ENCODE assay signal across 26 cellular contexts in genomic region chr1:244822878-244823277, GRCh38.
"Had no signal": no experiment of that assay in that cellular context is flagged by ENCODE, and none has a peak within 500 bp of the region (broad histone marks: within the 10 kb centered on the region; RNA-seq: fewer than 3 reads in every experiment).

No MANE protein-coding gene starts in this region.

- FAIRE-seq: islet of Langerhans, kidney, pancreas, small intestine had no signal

- H3K4me1 ChIP-seq: left lung, lower lobe of right lung, pancreas, prostate gland, sigmoid colon, spleen, suprapubic skin, tibial artery, uterus had no signal

- H3K4me3 ChIP-seq: left lung, lower lobe of right lung, pancreas, prostate gland, sigmoid colon, spleen, suprapubic skin, thoracic aorta, tibial artery, uterus had no signal

- H3K27me3 ChIP-seq: left lung, pancreas, sigmoid colon, suprapubic skin, tibial artery, uterus had no signal

- ATAC-seq: left colon; left lung; lower lobe of right lung; naive thymus-derived CD8-positive, alpha-beta T cell; pancreas; right cardiac atrium; stimulated activated effector memory CD8-positive, alpha-beta T cell treated with anti-CD3 and anti-CD28 coated beads, Interleukin-12 subunit alpha, Interleukin-12 subunit beta, amount 100 ng/mL, for 72 hours had no signal

- H3K9me3 ChIP-seq: left lung, lower lobe of right lung, pancreas, prostate gland, sigmoid colon, spleen, suprapubic skin, thoracic aorta, tibial artery, uterus had no signal

- H3K27ac ChIP-seq: left lung, lower lobe of right lung, pancreas, prostate gland, sigmoid colon, spleen, suprapubic skin, thoracic aorta, tibial artery, uterus had no signal

- DNase-seq: hippocampal formation; immature natural killer cell; kidney; left colon; left lung; lower lobe of right lung; mammary epithelial cell; mesenchymal stem cell; naive thymus-derived CD8-positive, alpha-beta T cell; nucleus accumbens; pancreas; posterior cingulate gyrus; retina; right cardiac atrium; sigmoid colon; small intestine; stimulated activated CD4-positive, alpha-beta T cell treated with anti-CD3 and anti-CD28 coated beads, Interleukin-4, amount 100 ng/mL, for 24 hours; stimulated activated naive CD4-positive, alpha-beta T cell; uterus had no signal

- H3K36me3 ChIP-seq: left lung, lower lobe of right lung, pancreas, prostate gland, sigmoid colon, spleen, suprapubic skin, thoracic aorta, tibial artery, uterus had no signal
